1 cellular context compared by ENCODE assay signal in genomic region chr10:32269343-32270100, GRCh38.
TF ChIP-seq lines count a peak whose summit lies in the region.

No MANE protein-coding gene starts in this region.

TF ChIP-seq in GM23338, 12 proteins besides CTCF, POLR2A, EP300 and RAD21:
- TF ChIP-seq JUNB (IDR thresholded peaks at IDR 0.05; ENCODE audit: unreplicated experiment) (no peak), EZH2phosphoT487 (IDR thresholded peaks at IDR 0.05; ENCODE audit: unreplicated experiment) (no peak), NANOG (IDR thresholded peaks at IDR 0.05; ENCODE audit: borderline replicate concordance) (no peak), EZH2 (IDR thresholded peaks at IDR 0.05; ENCODE audit: low read depth, unreplicated experiment) (no peak), ZNF114 (CRISPR knock-in tag; IDR thresholded peaks at IDR 0.05) (no peak), ZNF331 (CRISPR knock-in tag; IDR thresholded peaks at IDR 0.05; ENCODE audit: low read depth) (no peak), CREB1 (CRISPR knock-in tag; IDR thresholded peaks at IDR 0.05; ENCODE audit: low read depth) (no peak), ZNF462 (CRISPR knock-in tag; IDR thresholded peaks at IDR 0.05) (no peak), ETS1 (IDR thresholded peaks at IDR 0.05) (no peak), STAT1 (IDR thresholded peaks at IDR 0.05; ENCODE audit: unreplicated experiment) (no peak), REST (IDR thresholded peaks at IDR 0.05; ENCODE audit: unreplicated experiment) (no peak), POLR2AphosphoS5 (IDR thresholded peaks at IDR 0.05; ENCODE audit: low read depth) (no peak)
